Comparison of ENCODE assay signal across 8 cellular contexts in the genomic region with DNA sequence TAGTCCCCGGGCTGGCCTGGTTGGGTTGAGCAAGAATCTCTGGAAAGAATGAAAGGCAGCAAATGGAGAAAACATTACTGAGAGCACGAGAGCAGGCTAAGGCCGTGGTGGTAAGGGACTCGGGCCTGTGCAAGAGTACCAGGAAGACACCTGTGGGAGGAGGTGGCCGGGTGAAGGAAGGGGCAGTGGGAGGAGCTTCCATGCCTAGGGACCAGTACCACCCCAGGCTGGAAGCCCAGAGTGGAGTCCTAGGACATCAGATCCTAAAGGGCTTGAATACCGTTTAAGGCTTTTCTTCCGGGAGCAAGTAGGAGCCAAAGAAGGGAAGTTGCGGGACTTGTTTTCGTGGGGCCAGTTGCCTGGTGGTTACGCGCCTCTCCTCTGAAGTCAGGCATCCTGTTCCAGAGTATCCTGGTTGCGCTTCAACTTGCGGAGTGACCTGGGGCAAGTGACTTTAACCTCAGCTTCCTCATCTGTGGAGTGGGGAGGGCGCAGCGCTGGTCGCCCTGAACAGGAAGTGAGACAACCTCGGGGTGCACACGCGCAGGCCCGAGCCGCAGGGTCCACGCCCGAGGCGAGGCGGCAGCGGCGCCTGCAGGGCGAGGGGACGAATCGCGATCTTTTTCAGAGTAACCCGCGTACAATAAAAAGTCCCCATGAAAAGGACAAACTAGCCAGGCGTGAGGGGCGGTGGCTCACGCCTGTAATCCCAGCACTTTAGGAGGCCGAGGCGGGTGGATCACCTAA. TPM values are rescaled to one million over a fixed set of nuclear protein-coding genes. Genes with fewer than 3 reads are reported as not detected.
DNase-seq lines count a peak whose midpoint lies in the region; ATAC-seq and TF ChIP-seq lines count a peak whose summit lies in the region.

No MANE protein-coding gene starts in this region.

- peaks cover 4% of the 10 kb centered on the region for H3K27me3 Mint-ChIP-seq in glutamatergic neuron (ENCODE audit: unreplicated experiment)
- H3K27me3 Mint-ChIP-seq in osteocyte (ENCODE audit: unreplicated experiment) = no peaks in the 10 kb centered on the region

- peak overlapping the region; percentile 97 for H3K4me3 Mint-ChIP-seq in glutamatergic neuron (ENCODE audit: unreplicated experiment)
- H3K4me3 Mint-ChIP-seq in osteocyte (ENCODE audit: unreplicated experiment) = peak overlapping the region; percentile 91

- 3% methylated on average over 38 of the region's 38 CpGs for WGBS in thymus

- TF ChIP-seq CTCF in glutamatergic neuron (IDR thresholded peaks at IDR 0.05; ENCODE audit: partially characterized antibody, unreplicated experiment) = peak; percentile 34
- peak; percentile 68 for TF ChIP-seq CTCF in osteocyte (IDR thresholded peaks at IDR 0.05)

- H3K36me3 Mint-ChIP-seq in glutamatergic neuron (ENCODE audit: unreplicated experiment) (no peaks in the 10 kb centered on the region), osteocyte (ENCODE audit: unreplicated experiment) (peaks cover 4% of the 10 kb centered on the region)

- H3K27me3 ChIP-seq in thymus (ENCODE audit: control insufficient read depth, insufficient read depth) = no peaks in the 10 kb centered on the region

- no peaks in the 10 kb centered on the region for H3K4me1 ChIP-seq in thymus (ENCODE audit: control insufficient read depth, insufficient read depth, low read length)

- in situ Hi-C loops in SK-MEL-5 (cut with HindIII; ENCODE audit: low pct_unique_long_range_greater_than_20kb, low sequenced_read_pairs) = no loop called here

- peak; percentile 92 for DNase-seq in ELR (ENCODE audit: low read depth)
- DNase-seq in LoVo (ENCODE audit: low spot score) = peak; percentile 89
- peak; percentile 33 for DNase-seq in SK-MEL-5 (ENCODE audit: low read depth, low spot score)
- peak; percentile 72 for DNase-seq in activated naive CD4-positive, alpha-beta T cell treated with anti-CD3 and anti-CD28 coated beads, Interleukin-2, amount 50 U/mL, for 16 hours
- peak; percentile 73 for DNase-seq in glutamatergic neuron
- DNase-seq in osteocyte (ENCODE audit: extremely low spot score, unreplicated experiment) = no peak

- peak; percentile 59 for ATAC-seq in GM21786 (IDR thresholded peaks at IDR 0.05; ENCODE audit: unreplicated experiment)

- H3K4me3 ChIP-seq in thymus (ENCODE audit: low read length) = peak overlapping the region; percentile 93

- H3K27ac Mint-ChIP-seq in glutamatergic neuron (ENCODE audit: unreplicated experiment) (peak overlapping the region; percentile 23), osteocyte (ENCODE audit: unreplicated experiment) (peak overlapping the region; percentile 84)

- peak overlapping the region; percentile 92 for H3K27ac ChIP-seq in thymus (ENCODE audit: low read depth)

- H3K4me1 Mint-ChIP-seq in glutamatergic neuron (ENCODE audit: low read depth, unreplicated experiment) = peaks cover 12% of the 10 kb centered on the region
- peaks cover 33% of the 10 kb centered on the region for H3K4me1 Mint-ChIP-seq in osteocyte (ENCODE audit: unreplicated experiment)

- peaks cover 22% of the 10 kb centered on the region for H3K36me3 ChIP-seq in thymus (ENCODE audit: control insufficient read depth, insufficient read depth)

- H3K9me3 Mint-ChIP-seq in glutamatergic neuron (ENCODE audit: unreplicated experiment) (peaks cover 9% of the 10 kb centered on the region), osteocyte (ENCODE audit: unreplicated experiment) (no peaks in the 10 kb centered on the region)

- peaks cover 3% of the 10 kb centered on the region for H3K9me3 ChIP-seq in thymus (ENCODE audit: control insufficient read depth)

RNA-seq across cellular contexts. Expression of gene TPD52L2, which starts 1.1 kb away (rescaled TPM):
- 74.4 and 76.4 TPM in 2 replicates for total RNA-seq in SK-MEL-5 (2014; rRNA removed; shearing (Covaris generic))
- 124 and 142 TPM in 2 replicates for polyA plus RNA-seq in SK-MEL-5 (2015; cell fraction: cytosol; rRNA removed)
- 66.7 and 73.0 TPM in 2 replicates for polyA plus RNA-seq in SK-MEL-5 (2015; cell fraction: nucleus; rRNA removed)
- total RNA-seq in glutamatergic neuron (ENCODE audit: unreplicated experiment) (109 TPM), osteocyte (102 and 109 TPM in 2 replicates)
- polyA plus RNA-seq in thymus = 73.2 TPM

RNA-seq across cellular contexts. Expression of gene ABHD16B, which starts 2.7 kb away (rescaled TPM):
- total RNA-seq in SK-MEL-5 (2014; rRNA removed; shearing (Covaris generic)) = not detected in 2 replicates
- polyA plus RNA-seq in SK-MEL-5 (2015; cell fraction: cytosol; rRNA removed) = not detected in 2 replicates
- polyA plus RNA-seq in SK-MEL-5 (2015; cell fraction: nucleus; rRNA removed) = not detected in 2 replicates
- total RNA-seq in glutamatergic neuron (ENCODE audit: unreplicated experiment) (not detected), osteocyte (not detected in 2 replicates)
- 0.57 TPM for polyA plus RNA-seq in thymus

RNA-seq across cellular contexts. Expression of gene DNAJC5, which starts 31.0 kb away (rescaled TPM):
- total RNA-seq in SK-MEL-5 (2014; rRNA removed; shearing (Covaris generic)) = 52.7 and 58.1 TPM in 2 replicates
- polyA plus RNA-seq in SK-MEL-5 (2015; cell fraction: cytosol; rRNA removed) = 46.5 and 59.0 TPM in 2 replicates
- 27.1 and 31.4 TPM in 2 replicates for polyA plus RNA-seq in SK-MEL-5 (2015; cell fraction: nucleus; rRNA removed)
- 57.9 TPM for total RNA-seq in glutamatergic neuron (ENCODE audit: unreplicated experiment)
- total RNA-seq in osteocyte = 41.2 and 42.7 TPM in 2 replicates
- polyA plus RNA-seq in thymus = 23.3 TPM

RNA-seq across cellular contexts. Expression of gene ZBTB46, which starts 32.9 kb away (rescaled TPM):
- 1.0 and 1.6 TPM in 2 replicates for total RNA-seq in SK-MEL-5 (2014; rRNA removed; shearing (Covaris generic))
- polyA plus RNA-seq in SK-MEL-5 (2015; cell fraction: cytosol; rRNA removed) = 1.2 and 2.0 TPM in 2 replicates
- polyA plus RNA-seq in SK-MEL-5 (2015; cell fraction: nucleus; rRNA removed) = 0.87 and 1.6 TPM in 2 replicates
- total RNA-seq in glutamatergic neuron (ENCODE audit: unreplicated experiment) (94.4 TPM), osteocyte (20.5 and 20.9 TPM in 2 replicates)
- polyA plus RNA-seq in thymus = 3.7 TPM
